Comparison of ENCODE assay signal across 2 cellular contexts in the genomic region with DNA sequence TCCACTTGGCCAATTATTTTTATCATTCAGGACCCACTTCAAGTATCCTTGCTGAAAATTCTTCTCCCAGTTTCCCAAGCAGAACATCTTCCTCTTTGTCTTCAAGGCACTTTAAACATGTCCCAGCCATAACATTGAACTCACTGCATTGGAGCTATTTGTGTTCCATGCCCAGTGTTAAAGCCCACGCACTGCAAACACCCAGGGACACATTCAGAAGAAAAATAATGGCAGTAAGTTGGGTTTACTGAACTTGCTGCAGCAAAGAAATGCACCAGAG.
TF ChIP-seq lines count a peak whose summit lies in the region.

No MANE protein-coding gene starts in this region.

TF ChIP-seq in SK-N-SH, 30 proteins besides CTCF, POLR2A, EP300 and RAD21 (continued from another document):
- TF ChIP-seq CHD2 (IDR thresholded peaks at IDR 0.05; ENCODE audit: low read length, partially characterized antibody) (no peak), JUND (IDR thresholded peaks at IDR 0.05) (no peak), TEAD4 (IDR thresholded peaks at IDR 0.05; ENCODE audit: borderline replicate concordance, insufficient read depth) (no peak), MEF2A (IDR thresholded peaks at IDR 0.05; ENCODE audit: borderline replicate concordance, low read depth) (no peak)
- TF ChIP-seq, protein P1, sequence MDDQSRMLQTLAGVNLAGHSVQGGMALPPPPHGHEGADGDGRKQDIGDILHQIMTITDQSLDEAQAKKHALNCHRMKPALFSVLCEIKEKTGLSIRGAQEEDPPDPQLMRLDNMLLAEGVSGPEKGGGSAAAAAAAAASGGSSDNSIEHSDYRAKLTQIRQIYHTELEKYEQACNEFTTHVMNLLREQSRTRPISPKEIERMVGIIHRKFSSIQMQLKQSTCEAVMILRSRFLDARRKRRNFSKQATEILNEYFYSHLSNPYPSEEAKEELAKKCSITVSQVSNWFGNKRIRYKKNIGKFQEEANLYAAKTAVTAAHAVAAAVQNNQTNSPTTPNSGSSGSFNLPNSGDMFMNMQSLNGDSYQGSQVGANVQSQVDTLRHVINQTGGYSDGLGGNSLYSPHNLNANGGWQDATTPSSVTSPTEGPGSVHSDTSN (IDR thresholded peaks at IDR 0.05) = no peak
- TF ChIP-seq, protein P2, sequence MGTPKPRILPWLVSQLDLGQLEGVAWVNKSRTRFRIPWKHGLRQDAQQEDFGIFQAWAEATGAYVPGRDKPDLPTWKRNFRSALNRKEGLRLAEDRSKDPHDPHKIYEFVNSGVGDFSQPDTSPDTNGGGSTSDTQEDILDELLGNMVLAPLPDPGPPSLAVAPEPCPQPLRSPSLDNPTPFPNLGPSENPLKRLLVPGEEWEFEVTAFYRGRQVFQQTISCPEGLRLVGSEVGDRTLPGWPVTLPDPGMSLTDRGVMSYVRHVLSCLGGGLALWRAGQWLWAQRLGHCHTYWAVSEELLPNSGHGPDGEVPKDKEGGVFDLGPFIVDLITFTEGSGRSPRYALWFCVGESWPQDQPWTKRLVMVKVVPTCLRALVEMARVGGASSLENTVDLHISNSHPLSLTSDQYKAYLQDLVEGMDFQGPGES (IDR thresholded peaks at IDR 0.05; ENCODE audit: low read depth, low read length) = no peak

TF ChIP-seq in SK-N-SH treated with all-trans-retinoic acid at 6 μM for 48 hours, 23 proteins besides CTCF, POLR2A, EP300 and RAD21 (continued from another document):
- TF ChIP-seq, protein P3, sequence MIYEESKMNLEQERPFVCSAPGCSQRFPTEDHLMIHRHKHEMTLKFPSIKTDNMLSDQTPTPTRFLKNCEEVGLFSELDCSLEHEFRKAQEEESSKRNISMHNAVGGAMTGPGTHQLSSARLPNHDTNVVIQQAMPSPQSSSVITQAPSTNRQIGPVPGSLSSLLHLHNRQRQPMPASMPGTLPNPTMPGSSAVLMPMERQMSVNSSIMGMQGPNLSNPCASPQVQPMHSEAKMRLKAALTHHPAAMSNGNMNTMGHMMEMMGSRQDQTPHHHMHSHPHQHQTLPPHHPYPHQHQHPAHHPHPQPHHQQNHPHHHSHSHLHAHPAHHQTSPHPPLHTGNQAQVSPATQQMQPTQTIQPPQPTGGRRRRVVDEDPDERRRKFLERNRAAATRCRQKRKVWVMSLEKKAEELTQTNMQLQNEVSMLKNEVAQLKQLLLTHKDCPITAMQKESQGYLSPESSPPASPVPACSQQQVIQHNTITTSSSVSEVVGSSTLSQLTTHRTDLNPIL (CRISPR knock-in tag; IDR thresholded peaks at IDR 0.05; ENCODE audit: low read depth) = no peak
- TF ChIP-seq ZC3H10 (CRISPR knock-in tag; IDR thresholded peaks at IDR 0.05) (no peak), RARB (CRISPR knock-in tag; IDR thresholded peaks at IDR 0.05) (no peak), OSR1 (CRISPR knock-in tag; IDR thresholded peaks at IDR 0.05) (no peak), ZFP3 (CRISPR knock-in tag; IDR thresholded peaks at IDR 0.05) (no peak)
- TF ChIP-seq, protein P4, sequence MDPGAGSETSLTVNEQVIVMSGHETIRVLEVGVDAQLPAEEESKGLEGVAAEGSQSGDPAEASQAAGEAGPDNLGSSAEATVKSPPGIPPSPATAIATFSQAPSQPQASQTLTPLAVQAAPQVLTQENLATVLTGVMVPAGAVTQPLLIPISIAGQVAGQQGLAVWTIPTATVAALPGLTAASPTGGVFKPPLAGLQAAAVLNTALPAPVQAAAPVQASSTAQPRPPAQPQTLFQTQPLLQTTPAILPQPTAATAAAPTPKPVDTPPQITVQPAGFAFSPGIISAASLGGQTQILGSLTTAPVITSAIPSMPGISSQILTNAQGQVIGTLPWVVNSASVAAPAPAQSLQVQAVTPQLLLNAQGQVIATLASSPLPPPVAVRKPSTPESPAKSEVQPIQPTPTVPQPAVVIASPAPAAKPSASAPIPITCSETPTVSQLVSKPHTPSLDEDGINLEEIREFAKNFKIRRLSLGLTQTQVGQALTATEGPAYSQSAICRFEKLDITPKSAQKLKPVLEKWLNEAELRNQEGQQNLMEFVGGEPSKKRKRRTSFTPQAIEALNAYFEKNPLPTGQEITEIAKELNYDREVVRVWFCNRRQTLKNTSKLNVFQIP (CRISPR knock-in tag; IDR thresholded peaks at IDR 0.05; ENCODE audit: borderline replicate concordance, low read depth) = no peak
- TF ChIP-seq, protein P5, sequence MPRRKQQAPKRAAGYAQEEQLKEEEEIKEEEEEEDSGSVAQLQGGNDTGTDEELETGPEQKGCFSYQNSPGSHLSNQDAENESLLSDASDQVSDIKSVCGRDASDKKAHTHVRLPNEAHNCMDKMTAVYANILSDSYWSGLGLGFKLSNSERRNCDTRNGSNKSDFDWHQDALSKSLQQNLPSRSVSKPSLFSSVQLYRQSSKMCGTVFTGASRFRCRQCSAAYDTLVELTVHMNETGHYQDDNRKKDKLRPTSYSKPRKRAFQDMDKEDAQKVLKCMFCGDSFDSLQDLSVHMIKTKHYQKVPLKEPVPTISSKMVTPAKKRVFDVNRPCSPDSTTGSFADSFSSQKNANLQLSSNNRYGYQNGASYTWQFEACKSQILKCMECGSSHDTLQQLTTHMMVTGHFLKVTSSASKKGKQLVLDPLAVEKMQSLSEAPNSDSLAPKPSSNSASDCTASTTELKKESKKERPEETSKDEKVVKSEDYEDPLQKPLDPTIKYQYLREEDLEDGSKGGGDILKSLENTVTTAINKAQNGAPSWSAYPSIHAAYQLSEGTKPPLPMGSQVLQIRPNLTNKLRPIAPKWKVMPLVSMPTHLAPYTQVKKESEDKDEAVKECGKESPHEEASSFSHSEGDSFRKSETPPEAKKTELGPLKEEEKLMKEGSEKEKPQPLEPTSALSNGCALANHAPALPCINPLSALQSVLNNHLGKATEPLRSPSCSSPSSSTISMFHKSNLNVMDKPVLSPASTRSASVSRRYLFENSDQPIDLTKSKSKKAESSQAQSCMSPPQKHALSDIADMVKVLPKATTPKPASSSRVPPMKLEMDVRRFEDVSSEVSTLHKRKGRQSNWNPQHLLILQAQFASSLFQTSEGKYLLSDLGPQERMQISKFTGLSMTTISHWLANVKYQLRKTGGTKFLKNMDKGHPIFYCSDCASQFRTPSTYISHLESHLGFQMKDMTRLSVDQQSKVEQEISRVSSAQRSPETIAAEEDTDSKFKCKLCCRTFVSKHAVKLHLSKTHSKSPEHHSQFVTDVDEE (CRISPR knock-in tag; IDR thresholded peaks at IDR 0.05) = no peak
